Comparison of ENCODE assay signal across 8 cellular contexts in the genomic region with DNA sequence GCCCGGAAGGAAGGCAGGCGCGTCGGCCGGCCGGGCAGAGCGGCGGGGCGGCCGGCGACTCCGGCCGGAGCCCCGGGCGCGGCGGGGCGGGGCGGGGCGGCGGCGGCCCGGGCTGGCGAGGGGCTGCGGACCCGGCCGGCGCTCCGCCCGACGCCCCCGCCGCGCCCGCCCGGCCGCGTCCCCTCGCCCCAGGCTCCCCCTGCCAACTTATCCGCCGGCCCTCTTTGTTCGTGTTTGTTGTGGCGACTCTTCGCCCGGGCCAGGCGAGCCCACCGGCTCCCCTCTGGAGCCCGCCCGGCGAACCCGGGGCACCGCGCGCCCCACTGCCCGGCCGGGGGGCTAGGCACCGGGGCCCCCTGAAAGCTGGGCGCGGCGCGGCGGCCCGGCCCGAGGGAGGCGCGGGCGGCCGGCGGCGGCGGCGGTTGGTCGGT. TPM values are rescaled to one million over a fixed set of nuclear protein-coding genes. Genes with fewer than 3 reads are reported as not detected.
DNase-seq lines count a peak whose midpoint lies in the region; ATAC-seq, FAIRE-seq and TF ChIP-seq lines count a peak whose summit lies in the region.

No MANE protein-coding gene starts in this region.

- H3K36me3 ChIP-seq in BJ (ENCODE audit: control insufficient read depth, insufficient read depth, low read length) (no peaks in the 10 kb centered on the region), KMS-11 (ENCODE audit: insufficient read depth) (no peaks in the 10 kb centered on the region)

- H3K27me3 ChIP-seq in BJ (ENCODE audit: control insufficient read depth, insufficient read depth, low read length) (peaks cover 2% of the 10 kb centered on the region; the same call in 1 of the 2 replicates), KMS-11 (ENCODE audit: insufficient read depth, low read depth) (no peaks in the 10 kb centered on the region)

- peaks cover 6% of the 10 kb centered on the region for H3K9me3 Mint-ChIP-seq in chondrocyte (ENCODE audit: low read depth)

- no peaks in the 10 kb centered on the region for H3K36me3 Mint-ChIP-seq in chondrocyte (ENCODE audit: low read depth)

- no peak overlapping the region for H3K27ac ChIP-seq in KMS-11

- POLR2A ChIA-PET in BJ (lab: Charles Lee), result no interaction called here

- CTCF ChIA-PET in BJ (lab: Yijun Ruan, JAX), result interaction anchor here (0.7 to 1.8 kb wide), 6 partner anchors 11 to 444 kb away, joined by 3 to 10 read pairs (median 4); no protein-coding TSS in a partner anchor

- H3K27ac Mint-ChIP-seq in chondrocyte (ENCODE audit: unreplicated experiment), result no peak overlapping the region

- peaks cover 9% of the 10 kb centered on the region for H3K27me3 Mint-ChIP-seq in chondrocyte (ENCODE audit: low read depth)

- DNase-seq in BJ (ENCODE audit: low read depth) (no peak), chondrocyte (ENCODE audit: low spot score) (no peak), lung microvascular endothelial cell (ENCODE audit: low read depth in 2 of 2) (peak; percentile 28 to 43), HTR-8/SVneo (ENCODE audit: insufficient read length, low spot score) (no peak), A172 (ENCODE audit: low spot score) (no peak), SHP77 (lab: John Stamatoyannopoulos, UW) (no peak)

- peaks cover 21% of the 10 kb centered on the region for H3K4me1 Mint-ChIP-seq in chondrocyte (ENCODE audit: low read depth)

- TF ChIP-seq CTCF in BJ (IDR thresholded peaks at IDR 0.05; ENCODE audit: insufficient read depth, low read depth, low read length) (no peak), KMS-11 (conservative IDR thresholded peaks at IDR 0.05; ENCODE audit: low read depth, low read length) (no peak), chondrocyte (IDR thresholded peaks at IDR 0.05) (no peak)

- H3K4me1 ChIP-seq in KMS-11 (ENCODE audit: low read depth, poor library complexity, severe bottlenecking), result peaks cover 13% of the 10 kb centered on the region

- FAIRE-seq in HTR-8/SVneo (lab: Jason Lieb, UNC), result no peak

- H3K79me2 ChIP-seq in KMS-11 (ENCODE audit: insufficient read depth, low read depth), result peaks cover 4% of the 10 kb centered on the region; the same call in 1 of the 2 replicates

- H2AFZ ChIP-seq in KMS-11 (ENCODE audit: low read depth), result no peak overlapping the region

- peak; percentile 2 for ATAC-seq in GM19351 (IDR thresholded peaks at IDR 0.05; ENCODE audit: unreplicated experiment)

- H4K20me1 ChIP-seq in KMS-11 (ENCODE audit: insufficient read depth), result no peaks in the 10 kb centered on the region

- H3K4me2 ChIP-seq in KMS-11, result peak overlapping the region; percentile 58; the same call in 1 of the 2 replicates

- H3K4me3 ChIP-seq in BJ (ENCODE audit: low read depth, low read length), result peak overlapping the region; percentile 82
- H3K4me3 ChIP-seq in KMS-11 (IDR thresholded peaks at IDR 0.05; ENCODE audit: insufficient read depth, low read depth, low read length), result no peak overlapping the region

- no peak overlapping the region; the same call in 1 of the 2 replicates for H3K9ac ChIP-seq in KMS-11

- peak overlapping the region; percentile 49 for H3K4me3 Mint-ChIP-seq in chondrocyte (ENCODE audit: unreplicated experiment)

RNA-seq across cellular contexts. Expression of a gene that starts 0.5 kb away (rescaled TPM):
- polyA plus RNA-seq in BJ (2011; rRNA removed), result 2.9 and 4.3 TPM in 2 replicates
- 3.6 and 8.7 TPM in 2 replicates for polyA minus RNA-seq in BJ (2011; rRNA and poly(A)+ RNA removed)
- total RNA-seq in chondrocyte, result 5.8 to 10.5 TPM (median 7.6 TPM) in 3 replicates
- 5.2 and 10.9 TPM in 2 replicates for total RNA-seq in lung microvascular endothelial cell
- total RNA-seq in A172 (2014; rRNA removed; shearing (Covaris generic)), result 0.47 and 0.62 TPM in 2 replicates

Comparison
In these comparisons a context has a peak if more than half of its experiments do, and no peak if none do; other contexts are left out.
1. DNase-seq: peak in lung microvascular endothelial cell (2 of 2); none in BJ (single experiment), chondrocyte (single experiment), HTR-8/SVneo (single experiment), A172 (single experiment) and SHP77 (0 of 2).